8 cellular contexts compared by ENCODE assay signal in genomic region chr18:48832961-48833700, GRCh38.
DNase-seq lines count a peak whose midpoint lies in the region; ATAC-seq and TF ChIP-seq lines count a peak whose summit lies in the region.

No MANE protein-coding gene starts in this region.

- H3K79me2 ChIP-seq in H9 (ENCODE audit: insufficient read depth, low read length): no peaks in the 10 kb centered on the region

- intact Hi-C loops in colonic mucosa (cut with DNase I): no loop called here

- WGBS in H9 (ENCODE audit: extremely low coverage, insufficient read length, low lambda C conversion rate): no CpG with 5 or more reads among the region's 15 CpGs

- H3K36me3 Mint-ChIP-seq in H9 (ENCODE audit: insufficient read depth in 1 of 3, low read depth in 3 of 3): no peaks in the 10 kb centered on the region

- no peak overlapping the region for H3K4me2 ChIP-seq in H9 (ENCODE audit: insufficient read depth, insufficient read length, low read length)

- no peak overlapping the region for H4K91ac ChIP-seq in H9 (ENCODE audit: insufficient read length, low read depth, low read length)

- no peak overlapping the region; a peak in 1 of 5 replicates for H3K4me3 Mint-ChIP-seq in H9

- H3K18ac ChIP-seq in H9 (ENCODE audit: insufficient read length, low read depth, low read length): no peak overlapping the region

- H3K27me3 ChIP-seq in H9 (ENCODE audit: insufficient read depth, low read length) (no peaks in the 10 kb centered on the region), colonic mucosa (no peaks in the 10 kb centered on the region)

- DNase-seq in AG08395 (ENCODE audit: low spot score) (peak; percentile 67), H9 (peak; percentile 31), SK-MEL-5 (ENCODE audit: low read depth, low spot score) (peak; percentile 49), colonic mucosa (peak; percentile 56), myocyte (ENCODE audit: low read depth) (peak; percentile 84), NCI-H2227 (lab: John Stamatoyannopoulos, UW; ENCODE audit: unreplicated experiment) (no peak)

- H3K23me2 ChIP-seq in H9 (ENCODE audit: insufficient read length, low read depth, low read length, poor library complexity, severe bottlenecking): no peaks in the 10 kb centered on the region

- H3K56ac ChIP-seq in H9 (ENCODE audit: insufficient read length, low read depth, low read length): no peak overlapping the region

- no peak overlapping the region for H2BK12ac ChIP-seq in H9 (ENCODE audit: insufficient read length, low read depth, low read length)

- no peaks in the 10 kb centered on the region for H3K9me3 ChIP-seq in H9 (ENCODE audit: control insufficient read depth, low read depth, low read length)
- H3K9me3 ChIP-seq in colonic mucosa: no peaks in the 10 kb centered on the region

- no peak for ATAC-seq in GM21723 (IDR thresholded peaks at IDR 0.05; ENCODE audit: unreplicated experiment)
- no peak for ATAC-seq in GM21360 (IDR thresholded peaks at IDR 0.05; ENCODE audit: unreplicated experiment)

- peaks cover 56 to 64% of the 10 kb centered on the region in 2 experiments for H3K4me1 Mint-ChIP-seq in H9

- H3K27ac ChIP-seq in H9 (ENCODE audit: insufficient read length, low read depth, low read length): no peak overlapping the region
- H3K27ac ChIP-seq in colonic mucosa: no peak overlapping the region

- no peak overlapping the region for H2BK5ac ChIP-seq in H9 (ENCODE audit: insufficient read length, low read length)

- H2BK120ac ChIP-seq in H9 (ENCODE audit: low read depth, low read length, poor library complexity, severe bottlenecking): no peak overlapping the region

- TF ChIP-seq CTCF in H9 (conservative IDR thresholded peaks at IDR 0.05) (no peak), colonic mucosa (IDR thresholded peaks at IDR 0.05) (no peak)

- no peak overlapping the region for H2AK5ac ChIP-seq in H9 (ENCODE audit: insufficient read length, low read length)

- in situ Hi-C loops in SK-MEL-5 (cut with HindIII; ENCODE audit: low pct_unique_long_range_greater_than_20kb, low sequenced_read_pairs): no loop called here

- H3K4me1 ChIP-seq in H9 (ENCODE audit: insufficient read depth, low read length) (peaks cover 6% of the 10 kb centered on the region), colonic mucosa (no peaks in the 10 kb centered on the region)

- no peak overlapping the region for H4K5ac ChIP-seq in H9 (ENCODE audit: insufficient read length, low read depth, low read length)

- H3K79me1 ChIP-seq in H9 (ENCODE audit: insufficient read depth, low read depth, low read length, poor library complexity, severe bottlenecking): no peaks in the 10 kb centered on the region

- no peaks in the 10 kb centered on the region for H3K9me3 Mint-ChIP-seq in H9

- peak overlapping the region in 2 of 3 experiments; percentile 38 to 64; a peak in 3 of 7 replicates for H3K27ac Mint-ChIP-seq in H9

- H3K9ac ChIP-seq in H9 (ENCODE audit: extremely low read depth, insufficient read length, low read length): no peak overlapping the region
- no peak overlapping the region for H3K9ac ChIP-seq in colonic mucosa (ENCODE audit: low read depth in 2 of 2, low read length in 2 of 2)

- H3K4me3 ChIP-seq in colonic mucosa: no peak overlapping the region

- no peak overlapping the region for H2BK20ac ChIP-seq in H9 (ENCODE audit: low read depth, low read length, poor library complexity, severe bottlenecking)

- peak overlapping the region; percentile 16; the same call in 1 of the 2 replicates for H3K14ac ChIP-seq in H9 (ENCODE audit: insufficient read depth, low read length)

- no peak overlapping the region for H3K4ac ChIP-seq in H9 (ENCODE audit: low read depth, low read length)

- no peaks in the 10 kb centered on the region for H4K20me1 ChIP-seq in H9 (ENCODE audit: control insufficient read depth, insufficient read depth, insufficient read length)

- H2AFZ ChIP-seq in H9 (ENCODE audit: low read length): no peak overlapping the region

- no peak overlapping the region for H3T11ph ChIP-seq in H9 (ENCODE audit: low read length)

- H3K23ac ChIP-seq in H9 (ENCODE audit: insufficient read length, low read depth, low read length): no peak overlapping the region

- no peak overlapping the region for H2BK15ac ChIP-seq in H9 (ENCODE audit: low read depth, low read length)

- H3K27me3 Mint-ChIP-seq in H9 (ENCODE audit: low read depth): no peaks in the 10 kb centered on the region; the same call in 1 of the 2 replicates

- H4K8ac ChIP-seq in H9 (replicated peaks; ENCODE audit: insufficient read length, low read depth, low read length): no peak overlapping the region

- H3K36me3 ChIP-seq in colonic mucosa: no peaks in the 10 kb centered on the region
